ENCODE assay signal across 8 cellular contexts in the genomic region with DNA sequence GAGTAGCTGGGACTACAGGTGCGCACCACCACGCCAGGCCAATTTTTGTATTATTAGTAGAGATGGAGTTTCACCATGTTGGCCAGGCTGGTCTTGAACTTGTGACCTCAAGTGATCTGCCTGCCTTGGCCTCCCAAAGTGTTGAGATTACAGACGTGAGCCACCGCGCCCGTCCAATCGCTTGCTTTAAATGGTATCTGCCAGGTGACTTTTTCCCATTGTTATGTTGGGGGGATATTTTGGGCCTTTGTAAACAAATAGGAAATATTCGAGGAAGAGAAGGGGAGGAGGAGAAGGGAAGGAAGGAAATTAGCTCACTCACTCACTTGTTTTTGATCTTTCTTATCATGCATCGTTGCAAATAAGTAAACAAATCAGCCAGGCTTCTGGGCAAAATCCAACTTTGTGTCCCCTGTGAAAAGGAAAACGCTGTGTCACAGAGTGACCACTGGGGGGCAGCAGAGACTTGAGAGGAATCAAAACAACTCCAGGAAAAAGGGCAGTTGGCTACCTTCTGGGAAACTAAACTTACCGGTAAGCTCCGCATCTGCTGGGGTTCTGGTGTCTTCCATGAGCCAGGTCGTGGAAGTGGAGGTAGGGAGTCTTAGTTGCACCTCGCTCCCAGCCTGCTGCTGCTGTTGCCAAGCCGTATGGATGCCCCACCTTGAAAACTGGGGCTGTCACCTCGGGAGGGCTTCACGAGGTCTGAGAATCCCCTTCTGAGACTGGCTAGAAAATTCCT. TPM values are rescaled to one million over a fixed set of nuclear protein-coding genes. Genes with fewer than 3 reads are reported as not detected.
DNase-seq lines count a peak whose midpoint lies in the region; ATAC-seq, FAIRE-seq and TF ChIP-seq lines count a peak whose summit lies in the region.

No MANE protein-coding gene starts in this region.

- TF ChIP-seq CTCF in omental fat pad (IDR thresholded peaks at IDR 0.05) = peak in 2 of 3 donors; percentile 29 to 52

- H3K9me3 ChIP-seq in MG63 = no peaks in the 10 kb centered on the region

- H3K4me3 ChIP-seq in MG63 = no peak overlapping the region

- no peak overlapping the region for H3K27ac ChIP-seq in substantia nigra (ENCODE audit: low read depth, low read length, poor library complexity, severe bottlenecking)

- no peaks in the 10 kb centered on the region for H3K27me3 ChIP-seq in MG63

- H3K36me3 ChIP-seq in MG63 = no peaks in the 10 kb centered on the region

- DNase-seq in DMS53 (lab: John Stamatoyannopoulos, UW) (peak; percentile 90), MG63 (peak; percentile 53), SIG-M5 (lab: John Stamatoyannopoulos, UW) (peak; percentile 13), frontal cortex (ENCODE audit: low spot score in 2 of 2) (peak; percentile 75 to 82), omental fat pad (ENCODE audit: low spot score) (peak; percentile 40), substantia nigra (lab: John Stamatoyannopoulos, UW) (peak in 42 of 49 donors; percentile 11 to 83 (median 56))
- peak; percentile 63 for DNase-seq in activated gamma-delta T cell treated with anti-CD3 and anti-CD28 coated beads, Interleukin-2, amount 50 U/mL, for 16 hours (ENCODE audit: low read depth)

- ATAC-seq in omental fat pad (ENCODE audit: low FRiP score) (peak; percentile 39), HG02610 (IDR thresholded peaks at IDR 0.05; ENCODE audit: unreplicated experiment) (no peak)

- no peak for FAIRE-seq in frontal cortex (lab: Jason Lieb, UNC)

RNA-seq across cellular contexts. Expression of a gene that starts 9.3 kb away (rescaled TPM):
- total RNA-seq in MG63 (2014; rRNA removed; shearing (Covaris generic); ENCODE audit: low replicate concordance) = 43.4 and 54.4 TPM in 2 replicates
- total RNA-seq in frontal cortex (41.6 TPM), omental fat pad (10 to 100 TPM; 43.8 to 60.1 (median 45.9) TPM)

Comparison
In these comparisons a context has a peak if more than half of its experiments do, and no peak if none do; other contexts are left out.
1. DNase-seq: peak in every context shown above with its lines; median percentile 90 in DMS53; 78 in frontal cortex; 63 in activated gamma-delta T cell treated with anti-CD3 and anti-CD28 coated beads, Interleukin-2, amount 50 U/mL, for 16 hours; 56 in substantia nigra; 53 in MG63; 40 in omental fat pad; 13 in SIG-M5.